ENCODE assay signal across 8 cellular contexts in genomic region chr11:18802381-18803257, GRCh38. TPM values are rescaled to one million over a fixed set of nuclear protein-coding genes. Genes with fewer than 3 reads are reported as not detected.
A peak's percentile ranks its signal among the peaks of the same experiment; 100 is the strongest.
DNase-seq lines count a peak whose midpoint lies in the region; ATAC-seq and TF ChIP-seq lines count a peak whose summit lies in the region.

No MANE protein-coding gene starts in this region.

- peak; percentile 45 for TF ChIP-seq CTCF in CD14-positive monocyte (IDR thresholded peaks at IDR 0.05)
- TF ChIP-seq CTCF in epithelial cell of proximal tubule (conservative IDR thresholded peaks at IDR 0.05; ENCODE audit: low read depth, low read length): peak; percentile 77
- TF ChIP-seq CTCF in nephron (IDR thresholded peaks at IDR 0.05; ENCODE audit: unreplicated experiment in 3 of 3): peak; percentile 69 to 72 (median 71)

- H3K27me3 Mint-ChIP-seq in CD14-positive monocyte (ENCODE audit: low read depth in 3 of 3): peaks cover 8 to 22% (median 10%) of the 10 kb centered on the region in 3 donors
- peaks cover 48% of the 10 kb centered on the region for H3K27me3 Mint-ChIP-seq in nephron (ENCODE audit: low read depth)

- H3K4me1 Mint-ChIP-seq in CD14-positive monocyte (peaks cover 4% of the 10 kb centered on the region), nephron (no peaks in the 10 kb centered on the region)

- intact Hi-C loops in CD14-positive monocyte (cut with micrococcal nuclease): no loop called here

- H3K9me3 Mint-ChIP-seq in CD14-positive monocyte (no peaks in the 10 kb centered on the region), nephron (no peaks in the 10 kb centered on the region)

- no peak overlapping the region for H3K4me3 ChIP-seq in epithelial cell of proximal tubule (ENCODE audit: low read depth, low read length)

- no peaks in the 10 kb centered on the region for H3K36me3 Mint-ChIP-seq in CD14-positive monocyte
- H3K36me3 Mint-ChIP-seq in nephron (ENCODE audit: low read depth): no peaks in the 10 kb centered on the region

- ATAC-seq in GM18867 (IDR thresholded peaks at IDR 0.05; ENCODE audit: unreplicated experiment): peak; percentile 76
- ATAC-seq in GM21447 (IDR thresholded peaks at IDR 0.05; ENCODE audit: unreplicated experiment): no peak
- ATAC-seq in HG03135 (IDR thresholded peaks at IDR 0.05; ENCODE audit: unreplicated experiment): no peak

- H3K4me3 Mint-ChIP-seq in CD14-positive monocyte (no peak overlapping the region), nephron (no peak overlapping the region)

- H3K27ac Mint-ChIP-seq in CD14-positive monocyte (no peak overlapping the region), nephron (no peak overlapping the region)

- DNase-seq in CD14-positive monocyte (ENCODE audit: low spot score): no peak
- DNase-seq in NCI-H1930 (lab: John Stamatoyannopoulos, UW): peak; percentile 37 to 62
- peak; percentile 12 for DNase-seq in UCSD-AML1 (lab: John Stamatoyannopoulos, UW; ENCODE audit: unreplicated experiment)
- DNase-seq in epithelial cell of proximal tubule (ENCODE audit: low read depth): peak; percentile 19

RNA-seq across cellular contexts. Expression of gene PTPN5, which starts 11.0 kb away (rescaled TPM):
- polyA plus RNA-seq in CD14-positive monocyte: not detected
- total RNA-seq in epithelial cell of proximal tubule: 0.07 TPM in 1 of 2 replicates, not detected in the other
